ENCODE assay signal across 7 cellular contexts in genomic region chr16:81429045-81429521, GRCh38. TPM values are rescaled to one million over a fixed set of nuclear protein-coding genes. Genes with fewer than 3 reads are reported as not detected.
A peak's percentile ranks its signal among the peaks of the same experiment; 100 is the strongest.
DNase-seq lines count a peak whose midpoint lies in the region; ATAC-seq and TF ChIP-seq lines count a peak whose summit lies in the region.

No MANE protein-coding gene starts in this region.

- TF ChIP-seq CTCF in GM12872 (IDR thresholded peaks at IDR 0.05; ENCODE audit: insufficient read depth, low read depth, low read length) (peak; percentile 60), colonic mucosa (IDR thresholded peaks at IDR 0.05) (peak; percentile 39)

- H3K4me3 ChIP-seq in colonic mucosa = no peak overlapping the region

- no peak for ATAC-seq in GM19395 (IDR thresholded peaks at IDR 0.05; ENCODE audit: unreplicated experiment)

- no peak overlapping the region for H3K27ac ChIP-seq in colonic mucosa

- H3K9ac ChIP-seq in colonic mucosa (ENCODE audit: low read depth in 2 of 2, low read length in 2 of 2) = no peak overlapping the region

- no peaks in the 10 kb centered on the region for H3K9me3 ChIP-seq in colonic mucosa

- no peaks in the 10 kb centered on the region for H3K27me3 ChIP-seq in colonic mucosa

- intact Hi-C loops in colonic mucosa (cut with DNase I) = no loop called here

- no peaks in the 10 kb centered on the region for H3K4me1 ChIP-seq in colonic mucosa

- DNase-seq in NCI-H2171 treated with DMSO at 0.1 percent for 48 hours (lab: John Stamatoyannopoulos, UW) (peak; percentile 99), colonic mucosa (no peak), myocyte (ENCODE audit: low read depth) (peak; percentile 59), NCI-H510A treated with DMSO at 0.1 percent for 48 hours (lab: John Stamatoyannopoulos, UW) (no peak), activated gamma-delta T cell (lab: John Stamatoyannopoulos, UW) (no peak)

- H3K36me3 ChIP-seq in colonic mucosa = no peaks in the 10 kb centered on the region

RNA-seq across cellular contexts. Expression of gene CMIP, which starts 15.5 kb away (rescaled TPM):
- 100 to 1,000 TPM in 1 of 2 donors, 10 to 100 TPM in 1; 83.4 to 107 TPM for total RNA-seq in colonic mucosa
- total RNA-seq in myocyte = 13.5 and 20.0 TPM in 2 replicates
- polyA plus RNA-seq in myocyte (2012) = 76.5 TPM

Comparison
In these comparisons a context has a peak if more than half of its experiments do, and no peak if none do; other contexts are left out.
1. DNase-seq: peak in NCI-H2171 treated with DMSO at 0.1 percent for 48 hours (single experiment) and myocyte (single experiment); none in colonic mucosa (single experiment), NCI-H510A treated with DMSO at 0.1 percent for 48 hours (single experiment) and activated gamma-delta T cell (single experiment).